14 cellular contexts compared by ENCODE assay signal in genomic region chr9:137303893-137304382, GRCh38. TPM values are rescaled to one million over a fixed set of nuclear protein-coding genes. Genes with fewer than 3 reads are reported as not detected.
A peak's percentile ranks its signal among the peaks of the same experiment; 100 is the strongest.
DNase-seq lines count a peak whose midpoint lies in the region; ATAC-seq and TF ChIP-seq lines count a peak whose summit lies in the region.
"Had no signal": no experiment of that assay in that cellular context is flagged by ENCODE, and none has a peak within 500 bp of the region (broad histone marks: within the 10 kb centered on the region; RNA-seq: fewer than 3 reads in every experiment).

No MANE protein-coding gene starts in this region.

- H3K9me2 ChIP-seq in SK-N-SH: no peaks in the 10 kb centered on the region

- DNase-seq in SK-N-SH (peak; percentile 15), SJCRH30 (peak; percentile 79 to 88), left colon (peak; percentile 46 to 51), sigmoid colon (no peak), NCI-H1048 (lab: John Stamatoyannopoulos, UW) (no peak), testis (no peak)
- no peak for DNase-seq in stimulated activated CD4-positive, alpha-beta T cell treated with anti-CD3 and anti-CD28 coated beads, Interleukin-1b, Interleukin-23, amount 100 ng/mL, for 48 hours
- DNase-seq: 8988T; activated T-cell treated with anti-CD3 and anti-CD28 coated beads, Interleukin-2, amount 50 U/mL, for 72 hours had no signal

- no peak overlapping the region for H3K9ac ChIP-seq in SK-N-SH

- over 99% methylated on average over 18 of the region's 22 CpGs for WGBS in SK-N-SH (ENCODE audit: low lambda C conversion rate)
- WGBS in sigmoid colon, 2 donors: 18 to 76% methylated on average over 22 of the region's 22 CpGs
- 87 to 90% methylated on average over 15 to 22 of the region's 22 CpGs for WGBS in testis, 2 donors

- POLR2A ChIA-PET in SK-N-SH (lab: Yijun Ruan, JAX): no interaction called here

- H3K36me3 ChIP-seq in SK-N-SH (replicated peaks in 1 of 2; ENCODE audit: control insufficient read depth in 1 of 2, insufficient read depth in 2 of 2, low read length in 1 of 2) (no peaks in the 10 kb centered on the region), SJCRH30 (no peaks in the 10 kb centered on the region), sigmoid colon (no peaks in the 10 kb centered on the region), testis (ENCODE audit: low read depth, missing control alignments) (no peaks in the 10 kb centered on the region)
- H3K36me3 ChIP-seq: tibial artery had no signal

- TF ChIP-seq POLR2A in sigmoid colon (IDR thresholded peaks at IDR 0.05): no peak
- TF ChIP-seq POLR2A in testis (IDR thresholded peaks at IDR 0.05): no peak

- no peak for ATAC-seq in SK-N-SH treated with all-trans-retinoic acid at 6 μM for 48 hours
- ATAC-seq in left colon: no peak
- ATAC-seq: activated T-cell treated with anti-CD3 and anti-CD28 coated beads, Interleukin-2, amount 50 U/mL, for 72 hours; WTC11 had no signal

- no peak for TF ChIP-seq CTCF in SK-N-SH (IDR thresholded peaks at IDR 0.05)
- TF ChIP-seq CTCF in sigmoid colon (IDR thresholded peaks at IDR 0.05): no peak
- no peak for TF ChIP-seq CTCF in testis (IDR thresholded peaks at IDR 0.05)

- H3K27ac ChIP-seq in SK-N-SH (ENCODE audit: low read depth in 2 of 2, low read length in 1 of 2): no peak overlapping the region
- peak overlapping the region; percentile 80 for H3K27ac ChIP-seq in SJCRH30
- H3K27ac ChIP-seq in sigmoid colon: peak overlapping the region in 3 of 4 donors; percentile 61 to 67 (median 63)
- no peak overlapping the region for H3K27ac ChIP-seq in testis
- H3K27ac ChIP-seq: SK-N-MC had no signal

- no peak for TF ChIP-seq EP300 in SK-N-SH (IDR thresholded peaks at IDR 0.05; ENCODE audit: borderline replicate concordance in 1 of 2, low read depth in 1 of 2, low read length in 1 of 2)
- TF ChIP-seq EP300 in sigmoid colon (IDR thresholded peaks at IDR 0.05): no peak

- intact Hi-C loops in left colon (cut with DNase I, micrococcal nuclease): no loop called here
- intact Hi-C loops in sigmoid colon (cut with DNase I): no loop called here
- intact Hi-C loops in testis (cut with DNase I; ENCODE audit: low total_unique reads): no loop called here

- H3K27me3 ChIP-seq in SK-N-SH (ENCODE audit: insufficient read depth) (no peaks in the 10 kb centered on the region), SJCRH30 (peaks cover 11% of the 10 kb centered on the region), sigmoid colon (peaks cover 66 to 94% (median 85%) of the 10 kb centered on the region in 3 donors), testis (no peaks in the 10 kb centered on the region)

- no peak overlapping the region for H2AFZ ChIP-seq in SK-N-SH (ENCODE audit: low read depth)

- H3K4me1 ChIP-seq in SK-N-SH (ENCODE audit: control insufficient read depth in 1 of 2, insufficient read depth in 2 of 2, low read depth in 1 of 2, low read length in 1 of 2) (peaks cover 0 to 24% of the 10 kb centered on the region in 2 experiments; a peak in 2 of 4 replicates), SJCRH30 (peaks cover 33% of the 10 kb centered on the region), sigmoid colon (peaks cover 0 to 63% (median 54%) of the 10 kb centered on the region in 4 donors), testis (peaks cover 36% of the 10 kb centered on the region)

- no peak for TF ChIP-seq RAD21 in SK-N-SH (IDR thresholded peaks at IDR 0.05; ENCODE audit: low read length)

- no peaks in the 10 kb centered on the region for H3K9me3 ChIP-seq in SK-N-SH
- H3K9me3 ChIP-seq in SJCRH30 (replicated peaks): no peaks in the 10 kb centered on the region
- no peaks in the 10 kb centered on the region for H3K9me3 ChIP-seq in sigmoid colon
- H3K9me3 ChIP-seq in testis: no peaks in the 10 kb centered on the region
- H3K9me3 ChIP-seq: tibial artery had no signal

- no peaks in the 10 kb centered on the region for H4K20me1 ChIP-seq in SK-N-SH (ENCODE audit: insufficient read depth)

- CTCF ChIA-PET in SK-N-SH (lab: Yijun Ruan, JAX): interaction anchor here (1.2 to 5.7 kb wide), 5 partner anchors 9 to 104 kb away, joined by 5 to 74 read pairs (median 6); no protein-coding TSS in a partner anchor

- H3K4me2 ChIP-seq in SK-N-SH: no peak overlapping the region

- H3K79me2 ChIP-seq in SK-N-SH (ENCODE audit: insufficient read depth): no peaks in the 10 kb centered on the region

- H3K4me3 ChIP-seq in SK-N-SH (ENCODE audit: low read depth in 2 of 2, low read length in 1 of 2) (no peak overlapping the region), SJCRH30 (peak overlapping the region; percentile 51), sigmoid colon (no peak overlapping the region), testis (no peak overlapping the region)
- H3K4me3 ChIP-seq: SK-N-MC, tibial artery had no signal

- peaks cover 4% of the 10 kb centered on the region for H3F3A ChIP-seq in SK-N-SH (replicated peaks; ENCODE audit: insufficient read depth)

TF ChIP-seq in SK-N-SH, 30 proteins besides CTCF, POLR2A, EP300 and RAD21 (continues in another document):
- TF ChIP-seq ELF1 (IDR thresholded peaks at IDR 0.05) (no peak), TEAD4 (IDR thresholded peaks at IDR 0.05; ENCODE audit: borderline replicate concordance, insufficient read depth) (no peak), CHD2 (IDR thresholded peaks at IDR 0.05; ENCODE audit: low read length, partially characterized antibody) (no peak), FOXJ3 (CRISPR knock-in tag; IDR thresholded peaks at IDR 0.05) (no peak), USF2 (IDR thresholded peaks at IDR 0.05; ENCODE audit: borderline replicate concordance, low read depth, low read length) (no peak), FOSL2 (IDR thresholded peaks at IDR 0.05; ENCODE audit: borderline replicate concordance, low read depth) (no peak)

TF ChIP-seq in SK-N-SH treated with all-trans-retinoic acid at 6 μM for 48 hours, 23 proteins besides CTCF, POLR2A, EP300 and RAD21 (continues in another document):
- TF ChIP-seq CSRNP3 (CRISPR knock-in tag; IDR thresholded peaks at IDR 0.05): no peak
- no peak for TF ChIP-seq GLIS3 (CRISPR knock-in tag; IDR thresholded peaks at IDR 0.05)
- no peak for TF ChIP-seq ARNTL (CRISPR knock-in tag; IDR thresholded peaks at IDR 0.05; ENCODE audit: borderline replicate concordance, low read depth)
- no peak for TF ChIP-seq ZFP30 (CRISPR knock-in tag; IDR thresholded peaks at IDR 0.05)
- TF ChIP-seq PPARA (CRISPR knock-in tag; IDR thresholded peaks at IDR 0.05; ENCODE audit: borderline replicate concordance): no peak
- TF ChIP-seq TCF4 (CRISPR knock-in tag; IDR thresholded peaks at IDR 0.05; ENCODE audit: borderline replicate concordance): no peak
- no peak for TF ChIP-seq ZNF70 (CRISPR knock-in tag; IDR thresholded peaks at IDR 0.05)

RNA-seq across cellular contexts. Expression of gene NRARP, which starts 1.9 kb away (rescaled TPM):
- polyA plus RNA-seq in SK-N-SH (2012; rRNA removed) (3.9 and 4.2 TPM in 2 replicates), sigmoid colon (10 to 100 TPM; 20.4 to 24.7 (median 24.0) TPM), testis (ENCODE audit: insufficient read depth, low read depth, low replicate concordance) (5.2 TPM)
- polyA plus RNA-seq in SK-N-SH (2012; cell fraction: cytosol; rRNA removed): 2.9 and 3.4 TPM in 2 replicates
- 5.1 and 6.5 TPM in 2 replicates for polyA plus RNA-seq in SK-N-SH (2012; cell fraction: nucleus; rRNA removed)
- total RNA-seq in SJCRH30 (2014; rRNA removed; shearing (Covaris generic)): 0.89 and 1.0 TPM in 2 replicates
- total RNA-seq in left colon (100 to 1,000 TPM; 163 to 181 TPM), sigmoid colon (1 to 10 TPM in 3 of 4 donors, not detected in 1; 1.8 to 2.9 (median 2.8) TPM), testis (10 to 100 TPM; 14.4 to 40.6 TPM)

RNA-seq across cellular contexts. Expression of gene TOR4A, which starts 26.4 kb away (rescaled TPM):
- polyA plus RNA-seq in SK-N-SH (2012; rRNA removed): 0.81 and 0.99 TPM in 2 replicates
- 0.36 and 0.62 TPM in 2 replicates for polyA plus RNA-seq in SK-N-SH (2012; cell fraction: cytosol; rRNA removed)
- 2.2 and 3.4 TPM in 2 replicates for polyA plus RNA-seq in SK-N-SH (2012; cell fraction: nucleus; rRNA removed)
- total RNA-seq in SJCRH30 (2014; rRNA removed; shearing (Covaris generic)): 4.0 and 4.4 TPM in 2 replicates
- total RNA-seq in left colon: 10 to 100 TPM; 59.3 to 60.8 TPM
- total RNA-seq in sigmoid colon: 1 to 10 TPM; 3.8 to 4.3 (median 3.9) TPM
- polyA plus RNA-seq in sigmoid colon: 10 to 100 TPM in 1 of 3 donors, 1 to 10 TPM in 2; 5.1 to 33.0 (median 6.6) TPM
- total RNA-seq in testis: 1 to 10 TPM; 3.4 to 4.5 TPM
- polyA plus RNA-seq in testis (ENCODE audit: insufficient read depth, low read depth, low replicate concordance): 2.1 TPM

RNA-seq across cellular contexts. Expression of gene NELFB, which starts 48.8 kb away (rescaled TPM):
- 52.6 and 62.7 TPM in 2 replicates for polyA plus RNA-seq in SK-N-SH (2012; rRNA removed)
- polyA plus RNA-seq in SK-N-SH (2012; cell fraction: cytosol; rRNA removed): 25.6 and 50.6 TPM in 2 replicates
- polyA plus RNA-seq in SK-N-SH (2012; cell fraction: nucleus; rRNA removed): 57.4 and 62.4 TPM in 2 replicates
- 65.5 and 66.8 TPM in 2 replicates for total RNA-seq in SJCRH30 (2014; rRNA removed; shearing (Covaris generic))
- total RNA-seq in left colon: 10 to 100 TPM; 61.6 to 70.3 TPM
- total RNA-seq in sigmoid colon: 10 to 100 TPM; 24.7 to 36.5 (median 33.2) TPM
- polyA plus RNA-seq in sigmoid colon: 10 to 100 TPM; 41.6 to 70.5 (median 45.0) TPM
- 10 to 100 TPM; 60.9 to 76.7 TPM for total RNA-seq in testis
- 55.0 TPM for polyA plus RNA-seq in testis (ENCODE audit: insufficient read depth, low read depth, low replicate concordance)

RNA-seq across cellular contexts. Expression of gene STPG3, which starts 52.9 kb away (rescaled TPM):
- polyA plus RNA-seq in SK-N-SH (2012; rRNA removed) (not detected in 2 replicates), sigmoid colon (not detected), testis (ENCODE audit: insufficient read depth, low read depth, low replicate concordance) (58.9 TPM)
- not detected in 2 replicates for polyA plus RNA-seq in SK-N-SH (2012; cell fraction: cytosol; rRNA removed)
- not detected in 2 replicates for polyA plus RNA-seq in SK-N-SH (2012; cell fraction: nucleus; rRNA removed)
- total RNA-seq in SJCRH30 (2014; rRNA removed; shearing (Covaris generic)): not detected in 2 replicates
- total RNA-seq in left colon (not detected), sigmoid colon (not detected), testis (10 to 100 TPM; 14.6 to 34.1 TPM)
- total RNA-seq: sciatic nerve had no signal

Comparison
In these comparisons a context has a peak if more than half of its experiments do, and no peak if none do; other contexts are left out.
1. DNase-seq: peak in SK-N-SH (single experiment), SJCRH30 (2 of 2) and left colon (2 of 2); none in sigmoid colon (single experiment), NCI-H1048 (single experiment), testis (single experiment) and stimulated activated CD4-positive, alpha-beta T cell treated with anti-CD3 and anti-CD28 coated beads, Interleukin-1b, Interleukin-23, amount 100 ng/mL, for 48 hours (single experiment).
2. H3K27ac ChIP-seq: peak in SJCRH30 (single experiment) and sigmoid colon (3 of 4); none in SK-N-SH (0 of 2) and testis (0 of 2).
3. RNA of gene TOR4A, which starts 26.4 kb away (total RNA-seq): 59.3 to 60.8 TPM in left colon; 3.4 to 4.5 TPM in testis, 4.0 to 4.4 TPM in SJCRH30 and 3.8 to 4.3 TPM in sigmoid colon; every median in the first group is over 10 times any median in the second.